In the genomic region with DNA sequence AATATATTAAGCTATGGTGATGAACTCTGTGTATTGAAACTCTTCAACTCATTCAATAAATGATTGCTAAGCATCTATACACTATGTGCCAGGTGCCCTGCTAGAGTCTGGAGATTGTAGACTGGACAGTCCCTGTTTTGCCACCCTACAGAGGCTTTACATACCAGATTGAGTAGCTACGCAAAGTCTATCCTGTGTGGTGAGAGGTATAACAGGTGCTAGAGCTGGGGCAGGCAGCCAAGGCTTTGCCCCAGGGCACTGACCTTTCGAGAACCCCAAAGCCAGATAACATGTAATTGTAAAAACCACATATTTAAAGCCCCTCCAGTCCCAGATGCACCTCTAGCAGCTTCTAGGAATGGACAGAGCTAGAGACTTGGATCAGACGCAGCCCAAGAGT, we compare ENCODE assay signal across 20 cellular contexts.
"Had no signal": no experiment of that assay in that cellular context is flagged by ENCODE, and none has a peak within 500 bp of the region (broad histone marks: within the 10 kb centered on the region; RNA-seq: fewer than 3 reads in every experiment).

No MANE protein-coding gene starts in this region.

- H3K27me3 ChIP-seq: adrenal gland, heart left ventricle, left lung, stomach had no signal

- H3K4me1 ChIP-seq: adrenal gland, left lung, stomach had no signal

- H3K9me3 ChIP-seq: adrenal gland, stomach had no signal

- FAIRE-seq: bronchial epithelial cell, frontal cortex, kidney had no signal

- H3K4me3 ChIP-seq: adrenal gland, heart left ventricle, left lung, stomach had no signal

- DNase-seq: activated CD4-positive, alpha-beta T cell treated with anti-CD3 and anti-CD28 coated beads for 1 hour; activated CD8-positive, alpha-beta memory T cell treated with anti-CD3 and anti-CD28 coated beads for 24 hours; activated CD8-positive, alpha-beta memory T cell treated with anti-CD3 and anti-CD28 coated beads, Interleukin-2, amount 50 U/mL, for 48 hours; activated effector memory CD4-positive, alpha-beta T cell treated with anti-CD3 and anti-CD28 coated beads, Interleukin-2, amount 50 U/mL, for 16 hours; activated T-cell treated with anti-CD3 and anti-CD28 coated beads, Interleukin-2, amount 50 U/mL, for 48 hours; adrenal gland; cerebellar nuclear complex; effector CD4-positive, alpha-beta T cell; heart left ventricle; kidney; left lung; mammary epithelial cell; occipital lobe; stimulated activated CD4-positive, alpha-beta T cell treated with anti-CD3 and anti-CD28 coated beads, Interleukin-12 subunit alpha, Interleukin-12 subunit beta, amount 100 ng/mL, for 4 hours; stimulated activated CD4-positive, alpha-beta T cell treated with anti-CD3 and anti-CD28 coated beads, Interleukin-1b, Interleukin-23, amount 100 ng/mL, for 48 hours; stomach; WERI-Rb-1 had no signal

- H3K27ac ChIP-seq: adrenal gland, heart left ventricle, left lung, stomach, WERI-Rb-1 had no signal

- H3K36me3 ChIP-seq: adrenal gland, heart left ventricle, left lung, stomach, WERI-Rb-1 had no signal

- ATAC-seq: activated naive CD4-positive, alpha-beta T cell treated with anti-CD3 and anti-CD28 coated beads, Interleukin-2, amount 50 U/mL, for 72 hours; heart left ventricle; left lung had no signal
